9 cellular contexts compared by ENCODE assay signal in genomic region chr5:72508241-72509170, GRCh38. TPM values are rescaled to one million over a fixed set of nuclear protein-coding genes. Genes with fewer than 3 reads are reported as not detected.
DNase-seq lines count a peak whose midpoint lies in the region; ATAC-seq and TF ChIP-seq lines count a peak whose summit lies in the region.
"Had no signal": no experiment of that assay in that cellular context is flagged by ENCODE, and none has a peak within 500 bp of the region (broad histone marks: within the 10 kb centered on the region; RNA-seq: fewer than 3 reads in every experiment).

No MANE protein-coding gene starts in this region.

- H3K9me3 ChIP-seq in left ventricle myocardium inferior (replicated peaks) (no peaks in the 10 kb centered on the region), upper lobe of right lung (no peaks in the 10 kb centered on the region), Peyer's patch (no peaks in the 10 kb centered on the region), hepatocyte (ENCODE audit: low read depth) (no peaks in the 10 kb centered on the region)

- H3K27ac ChIP-seq in left ventricle myocardium inferior (replicated peaks) (peak overlapping the region; percentile 87), upper lobe of right lung (no peak overlapping the region), Peyer's patch (peak overlapping the region in 2 of 4 donors; percentile 25 to 46), hepatocyte (no peak overlapping the region)

- no peaks in the 10 kb centered on the region for H3K9me2 ChIP-seq in hepatocyte (replicated peaks; ENCODE audit: insufficient read depth)

- no peaks in the 10 kb centered on the region for H3K9me3 Mint-ChIP-seq in central memory CD8-positive, alpha-beta T cell
- H3K9me3 Mint-ChIP-seq in Calu3 (ENCODE audit: low read depth, unreplicated experiment): no peaks in the 10 kb centered on the region

- H3K4me3 ChIP-seq in left ventricle myocardium inferior (peak overlapping the region; percentile 61), upper lobe of right lung (no peak overlapping the region), Peyer's patch (no peak overlapping the region), hepatocyte (no peak overlapping the region)

- no peaks in the 10 kb centered on the region for H3K79me2 ChIP-seq in hepatocyte

- TF ChIP-seq CTCF in left ventricle myocardium inferior (IDR thresholded peaks at IDR 0.05; ENCODE audit: borderline replicate concordance): peak; percentile 15
- peak; percentile 10 for TF ChIP-seq CTCF in upper lobe of right lung (IDR thresholded peaks at IDR 0.05)
- no peak for TF ChIP-seq CTCF in Peyer's patch (IDR thresholded peaks at IDR 0.05)
- no peak for TF ChIP-seq CTCF in Calu3 (IDR thresholded peaks at IDR 0.05; ENCODE audit: unreplicated experiment)
- TF ChIP-seq CTCF in hepatocyte (IDR thresholded peaks at IDR 0.05; ENCODE audit: poor library complexity): no peak

- H3K27ac Mint-ChIP-seq in central memory CD8-positive, alpha-beta T cell (ENCODE audit: low read depth): no peak overlapping the region
- no peak overlapping the region for H3K27ac Mint-ChIP-seq in Calu3 (ENCODE audit: unreplicated experiment)
- H3K27ac Mint-ChIP-seq: activated naive CD8-positive, alpha-beta T cell had no signal

- TF ChIP-seq POLR2A in Peyer's patch (IDR thresholded peaks at IDR 0.05): no peak

- H3K4me2 ChIP-seq in hepatocyte: no peak overlapping the region

- DNase-seq in left ventricle myocardium inferior: no peak
- no peak for DNase-seq in Right ventricle myocardium inferior (ENCODE audit: missing footprints)
- DNase-seq in central memory CD8-positive, alpha-beta T cell (ENCODE audit: low spot score in 2 of 2): no peak
- no peak for DNase-seq in upper lobe of right lung
- no peak for DNase-seq in Peyer's patch
- no peak for DNase-seq in Calu3
- DNase-seq in hepatocyte (ENCODE audit: low spot score): no peak

- H3K36me3 ChIP-seq in left ventricle myocardium inferior: no peaks in the 10 kb centered on the region
- no peaks in the 10 kb centered on the region for H3K36me3 ChIP-seq in upper lobe of right lung
- H3K36me3 ChIP-seq in Peyer's patch: no peaks in the 10 kb centered on the region
- H3K36me3 ChIP-seq in hepatocyte (replicated peaks; ENCODE audit: insufficient read depth, low read depth): no peaks in the 10 kb centered on the region

- H3K4me3 Mint-ChIP-seq in central memory CD8-positive, alpha-beta T cell: no peak overlapping the region
- no peak overlapping the region for H3K4me3 Mint-ChIP-seq in Calu3 (ENCODE audit: low read depth, unreplicated experiment)
- H3K4me3 Mint-ChIP-seq: activated naive CD8-positive, alpha-beta T cell had no signal

- CTCF ChIA-PET in Calu3 (lab: Charles Lee): no interaction called here

- no peak overlapping the region for H2AFZ ChIP-seq in hepatocyte

- intact Hi-C loops in left ventricle myocardium inferior (cut with micrococcal nuclease) (no loop called here), Right ventricle myocardium inferior (cut with DNase I) (loop anchor here (10.0 kb wide), 1 partner anchor 114 kb away; no protein-coding TSS in a partner anchor), upper lobe of right lung (cut with DNase I) (no loop called here), Calu3 (cut with micrococcal nuclease; ENCODE audit: unreplicated experiment) (no loop called here)

- BruUV-seq in Calu3 (replicated peaks; lab: Mats Ljungman, UMichigan): no TSS peak

- 97% methylated on average over 8 of the region's 8 CpGs for WGBS in hepatocyte (ENCODE audit: low lambda C conversion rate, missing lambda C conversion rate)

- H3K36me3 Mint-ChIP-seq in central memory CD8-positive, alpha-beta T cell (ENCODE audit: insufficient read depth): no peaks in the 10 kb centered on the region
- no peaks in the 10 kb centered on the region for H3K36me3 Mint-ChIP-seq in Calu3 (ENCODE audit: insufficient read depth, unreplicated experiment)
- H3K36me3 Mint-ChIP-seq: activated naive CD8-positive, alpha-beta T cell had no signal

- ATAC-seq in Right ventricle myocardium inferior: no peak
- peak; percentile 96 for ATAC-seq in HG03175 (IDR thresholded peaks at IDR 0.05; ENCODE audit: unreplicated experiment)
- peak; percentile 24 for ATAC-seq in central memory CD8-positive, alpha-beta T cell (replicated peaks; ENCODE audit: extremely low read depth, poor library complexity, severe bottlenecking)
- peak; percentile 38 for ATAC-seq in upper lobe of right lung

- no peaks in the 10 kb centered on the region for H3K4me1 Mint-ChIP-seq in central memory CD8-positive, alpha-beta T cell
- H3K4me1 Mint-ChIP-seq in Calu3 (ENCODE audit: low read depth, unreplicated experiment): peaks cover 13% of the 10 kb centered on the region

- peaks cover 69% of the 10 kb centered on the region for H3K27me3 Mint-ChIP-seq in central memory CD8-positive, alpha-beta T cell
- H3K27me3 Mint-ChIP-seq in Calu3 (ENCODE audit: unreplicated experiment): peaks cover 75% of the 10 kb centered on the region

- H3K4me1 ChIP-seq in left ventricle myocardium inferior (peaks cover 51% of the 10 kb centered on the region), upper lobe of right lung (peaks cover 19% of the 10 kb centered on the region), Peyer's patch (peaks cover 0 to 14% (median 0%) of the 10 kb centered on the region in 4 donors), hepatocyte (ENCODE audit: insufficient read depth) (no peaks in the 10 kb centered on the region)

- H3K27me3 ChIP-seq in left ventricle myocardium inferior (ENCODE audit: low read depth) (no peaks in the 10 kb centered on the region), upper lobe of right lung (no peaks in the 10 kb centered on the region), Peyer's patch (no peaks in the 10 kb centered on the region), hepatocyte (no peaks in the 10 kb centered on the region)

- H4K20me1 ChIP-seq in hepatocyte (ENCODE audit: insufficient read depth, poor library complexity, severe bottlenecking): no peaks in the 10 kb centered on the region

RNA-seq across cellular contexts. Expression of gene ZNF366, which starts 1.3 kb away (rescaled TPM):
- 8.1 TPM for total RNA-seq in left ventricle myocardium inferior
- 8.7 TPM for total RNA-seq in Right ventricle myocardium inferior
- 12.2 TPM for total RNA-seq in upper lobe of right lung
- 1 to 10 TPM in 2 of 4 donors, under 1 TPM in 2; 0.70 to 2.5 (median 1.3) TPM for total RNA-seq in Peyer's patch
- not detected in 2 replicates for total RNA-seq in Calu3 (2022)
- total RNA-seq in hepatocyte: 0.20 and 2.5 TPM in 2 replicates
- polyA plus RNA-seq in hepatocyte: not detected in 2 replicates

Comparison
In these comparisons a context has a peak if more than half of its experiments do, and no peak if none do; other contexts are left out.
1. CTCF ChIP-seq: peak in left ventricle myocardium inferior (single experiment) and upper lobe of right lung (single experiment); none in Peyer's patch (0 of 6), Calu3 (single experiment) and hepatocyte (single experiment).